1 cellular context compared by ENCODE assay signal in genomic region chr20:39429716-39430115, GRCh38.
TF ChIP-seq lines count a peak whose summit lies in the region.

No MANE protein-coding gene starts in this region.

TF ChIP-seq in GM23338, 12 proteins besides CTCF, POLR2A, EP300 and RAD21 (continued from another document):
- TF ChIP-seq CREB1 (CRISPR knock-in tag; IDR thresholded peaks at IDR 0.05; ENCODE audit: low read depth) (no peak), EZH2 (IDR thresholded peaks at IDR 0.05; ENCODE audit: low read depth, unreplicated experiment) (no peak), ZNF462 (CRISPR knock-in tag; IDR thresholded peaks at IDR 0.05) (no peak), JUNB (IDR thresholded peaks at IDR 0.05; ENCODE audit: unreplicated experiment) (no peak)
TF ChIP-seq in GM23338: peak in this region for 0.
